In genomic region chr14:67987596-67987995, GRCh38 we compare ENCODE assay signal across 11 cellular contexts.
DNase-seq lines count a peak whose midpoint lies in the region; ATAC-seq and TF ChIP-seq lines count a peak whose summit lies in the region.
"Had no signal": no experiment of that assay in that cellular context is flagged by ENCODE, and none has a peak within 500 bp of the region (broad histone marks: within the 10 kb centered on the region; RNA-seq: fewer than 3 reads in every experiment).

No MANE protein-coding gene starts in this region.

- H3K4me1 Mint-ChIP-seq in nephron, result peaks cover 51% of the 10 kb centered on the region

- DNase-seq in AG08396 (ENCODE audit: low spot score) (peak; percentile 26), NCI-H226 (peak; percentile 92), epithelial cell of esophagus (ENCODE audit: low read depth) (peak; percentile 35), globus pallidus (ENCODE audit: low spot score) (no peak), activated gamma-delta T cell treated with Interleukin-2 at 50 U/mL for 16 hours (no peak), NCI-H2171 treated with DMSO at 0.1 percent for 48 hours (lab: John Stamatoyannopoulos, UW) (no peak)
- DNase-seq: activated gamma-delta T cell had no signal

- H3K4me3 Mint-ChIP-seq in nephron, result peak overlapping the region in 1 of 3 experiments; percentile 9
- H3K4me3 Mint-ChIP-seq: CD14-positive monocyte had no signal

- TF ChIP-seq CTCF in epithelial cell of esophagus (IDR thresholded peaks at IDR 0.05; ENCODE audit: insufficient read depth, low read depth, low read length, missing control alignments), result no peak
- TF ChIP-seq CTCF in nephron (IDR thresholded peaks at IDR 0.05; ENCODE audit: unreplicated experiment in 3 of 3), result no peak

- no peaks in the 10 kb centered on the region for H3K27me3 Mint-ChIP-seq in nephron (ENCODE audit: low read depth)

- no peak overlapping the region for H3K4me3 ChIP-seq in epithelial cell of esophagus (ENCODE audit: low read length)
- H3K4me3 ChIP-seq: mucosa of descending colon had no signal

- no peaks in the 10 kb centered on the region for H3K36me3 Mint-ChIP-seq in nephron (ENCODE audit: low read depth)
- H3K36me3 Mint-ChIP-seq: CD14-positive monocyte had no signal

- no peaks in the 10 kb centered on the region for H3K9me3 Mint-ChIP-seq in nephron

- peak overlapping the region; percentile 98 to 99 (median 99) for H3K27ac Mint-ChIP-seq in nephron

- no peak for ATAC-seq in GM21529 (IDR thresholded peaks at IDR 0.05; ENCODE audit: unreplicated experiment)
- ATAC-seq: mucosa of descending colon had no signal

Comparison
In these comparisons a context has a peak if more than half of its experiments do, and no peak if none do; other contexts are left out.
1. DNase-seq: peak in AG08396 (single experiment), NCI-H226 (single experiment) and epithelial cell of esophagus (single experiment); none in globus pallidus (single experiment), activated gamma-delta T cell treated with Interleukin-2 at 50 U/mL for 16 hours (single experiment) and NCI-H2171 treated with DMSO at 0.1 percent for 48 hours (single experiment).